ENCODE assay signal across 8 cellular contexts in genomic region chr3:135503429-135504083, GRCh38.
DNase-seq lines count a peak whose midpoint lies in the region; ATAC-seq and TF ChIP-seq lines count a peak whose summit lies in the region.

No MANE protein-coding gene starts in this region.

- H3K27me3 Mint-ChIP-seq in activated CD4-positive, alpha-beta T cell treated with anti-CD3 and anti-CD28 coated beads, Interleukin-2, amount 10 ng/mL, durations not matched to agents 24 days and 14 days: no peaks in the 10 kb centered on the region

- H2AK5ac ChIP-seq in mesendoderm (ENCODE audit: low read length): no peak overlapping the region

- no peak overlapping the region for H3K23ac ChIP-seq in mesendoderm (ENCODE audit: low read length)

- H2BK120ac ChIP-seq in mesendoderm (ENCODE audit: low read depth, low read length): no peak overlapping the region

- H3K27ac Mint-ChIP-seq in activated CD4-positive, alpha-beta T cell treated with anti-CD3 and anti-CD28 coated beads, Interleukin-2, amount 10 ng/mL, durations not matched to agents 24 days and 14 days: no peak overlapping the region

- H3K79me1 ChIP-seq in mesendoderm (ENCODE audit: low read length): no peaks in the 10 kb centered on the region

- no CpG with 5 or more reads among the region's 14 CpGs for WGBS in mesendoderm (ENCODE audit: extremely low coverage, insufficient coverage, low lambda C conversion rate)

- no peak overlapping the region for H2BK5ac ChIP-seq in mesendoderm (ENCODE audit: low read length)

- H2BK15ac ChIP-seq in mesendoderm (replicated peaks; ENCODE audit: low read depth): no peak overlapping the region

- no peak overlapping the region for H3K4me3 Mint-ChIP-seq in activated CD4-positive, alpha-beta T cell treated with anti-CD3 and anti-CD28 coated beads, Interleukin-2, amount 10 ng/mL, durations not matched to agents 24 days and 14 days

- no peak overlapping the region for H3K4ac ChIP-seq in mesendoderm (ENCODE audit: low read depth, low read length)

- H3K9me3 Mint-ChIP-seq in activated CD4-positive, alpha-beta T cell treated with anti-CD3 and anti-CD28 coated beads, Interleukin-2, amount 10 ng/mL, durations not matched to agents 24 days and 14 days: peaks cover 3% of the 10 kb centered on the region

- H3K4me3 ChIP-seq in SK-N-MC: no peak overlapping the region
- H3K4me3 ChIP-seq in epithelial cell of esophagus (ENCODE audit: low read length): no peak overlapping the region
- H3K4me3 ChIP-seq in mesendoderm (ENCODE audit: low read length): no peak overlapping the region

- H3K4me2 ChIP-seq in mesendoderm (ENCODE audit: low read length): peak overlapping the region; percentile 7

- peak; percentile 75 for DNase-seq in activated CD4-positive, alpha-beta T cell treated with anti-CD3 and anti-CD28 coated beads, Interleukin-2, amount 10 ng/mL, durations not matched to agents 24 days and 14 days
- no peak for DNase-seq in activated CD4-positive, alpha-beta T cell treated with anti-CD3 and anti-CD28 coated beads for 1 hour
- DNase-seq in HCEC 1CT (peak; percentile 58), NCI-H1048 (lab: John Stamatoyannopoulos, UW) (peak; percentile 23), SK-N-MC (ENCODE audit: low read depth, low spot score) (peak; percentile 14), epithelial cell of esophagus (ENCODE audit: low read depth) (peak; percentile 56), mesendoderm (peak; percentile 84)

- H3K27ac ChIP-seq in SK-N-MC (no peak overlapping the region), mesendoderm (ENCODE audit: low read depth, low read length) (no peak overlapping the region)

- H3K4me1 Mint-ChIP-seq in activated CD4-positive, alpha-beta T cell treated with anti-CD3 and anti-CD28 coated beads, Interleukin-2, amount 10 ng/mL, durations not matched to agents 24 days and 14 days: no peaks in the 10 kb centered on the region

- no peaks in the 10 kb centered on the region for H3K79me2 ChIP-seq in mesendoderm (ENCODE audit: control insufficient read depth, insufficient read depth, low read length)

- peak overlapping the region; percentile 9 for H3K56ac ChIP-seq in mesendoderm (ENCODE audit: low read length)

- no peak overlapping the region for H3K9ac ChIP-seq in SK-N-MC (ENCODE audit: insufficient read length)
- H3K9ac ChIP-seq in mesendoderm (ENCODE audit: low read length): no peak overlapping the region

- no peaks in the 10 kb centered on the region for H3K9me3 ChIP-seq in SK-N-MC (ENCODE audit: low read depth, low read length)

- H4K5ac ChIP-seq in mesendoderm (ENCODE audit: low read length): no peak overlapping the region

- H3K36me3 ChIP-seq in SK-N-MC (ENCODE audit: insufficient read depth, low read length) (no peaks in the 10 kb centered on the region), mesendoderm (ENCODE audit: control insufficient read depth, insufficient read depth, low read length) (no peaks in the 10 kb centered on the region)

- H3K36me3 Mint-ChIP-seq in activated CD4-positive, alpha-beta T cell treated with anti-CD3 and anti-CD28 coated beads, Interleukin-2, amount 10 ng/mL, durations not matched to agents 24 days and 14 days (ENCODE audit: low read depth): no peaks in the 10 kb centered on the region

- peak; percentile 64 for TF ChIP-seq CTCF in epithelial cell of esophagus (IDR thresholded peaks at IDR 0.05; ENCODE audit: insufficient read depth, low read depth, low read length, missing control alignments)

- H3K4me1 ChIP-seq in mesendoderm (ENCODE audit: control insufficient read depth, low read depth, low read length): no peaks in the 10 kb centered on the region

- H3K18ac ChIP-seq in mesendoderm (ENCODE audit: low read length): no peak overlapping the region

- no peak for ATAC-seq in GM21447 (IDR thresholded peaks at IDR 0.05; ENCODE audit: unreplicated experiment)

- no peak overlapping the region for H4K8ac ChIP-seq in mesendoderm (ENCODE audit: low read depth, low read length)

- H3K27me3 ChIP-seq in mesendoderm (ENCODE audit: insufficient read depth, low read length, poor library complexity): no peaks in the 10 kb centered on the region

- intact Hi-C loops in activated CD4-positive, alpha-beta T cell treated with anti-CD3 and anti-CD28 coated beads, Interleukin-2, amount 10 ng/mL, durations not matched to agents 24 days and 14 days (cut with micrococcal nuclease): loop anchor here (5.0 kb wide), 1 partner anchor 706 kb away; the partner anchor contains the start of gene EPHB1
